In genomic region chr2:98802344-98802743, GRCh38 we compare ENCODE assay signal across 24 cellular contexts.
"Had no signal": no experiment of that assay in that cellular context is flagged by ENCODE, and none has a peak within 500 bp of the region (broad histone marks: within the 10 kb centered on the region; RNA-seq: fewer than 3 reads in every experiment).

No MANE protein-coding gene starts in this region.

- ATAC-seq: gastrocnemius medialis, heart left ventricle, left colon, left lobe of liver, lower lobe of right lung, mucosa of descending colon had no signal

- H3K36me3 Mint-ChIP-seq: immature natural killer cell, mesothelial cell of epicardium had no signal

- H3K4me2 ChIP-seq: hepatocyte had no signal

- H3K4me1 ChIP-seq: colonic mucosa had no signal

- H3K27ac ChIP-seq: colonic mucosa, esophagus squamous epithelium, gastrocnemius medialis, heart left ventricle, hepatocyte, left ventricle myocardium inferior, lower lobe of right lung had no signal

- H3K9me3 Mint-ChIP-seq: dendritic cell treated with granulocyte-macrophage colony-stimulating factor and Interleukin-4, amounts not matched to agents 40 ng/mL and 50 ng/mL, for 4 days; immature natural killer cell; mesothelial cell of epicardium had no signal

- H3K27ac Mint-ChIP-seq: dendritic cell treated with granulocyte-macrophage colony-stimulating factor and Interleukin-4, amounts not matched to agents 40 ng/mL and 50 ng/mL, for 4 days; immature natural killer cell; mesothelial cell of epicardium had no signal

- DNase-seq: cerebellar nuclear complex; colonic mucosa; cortex of kidney; effector CD4-positive, alpha-beta T cell; effector memory CD4-positive, alpha-beta T cell; esophagus squamous epithelium; foreskin fibroblast; foreskin melanocyte; gastrocnemius medialis; heart left ventricle; hypothalamus; immature natural killer cell; islet precursor cell; kidney; kidney glomerular epithelial cell; left colon; left ventricle myocardium inferior; lower lobe of right lung; mesenchymal stem cell; mucosa of descending colon had no signal

- H2AFZ ChIP-seq: hepatocyte had no signal

- H3K9me3 ChIP-seq: colonic mucosa, esophagus squamous epithelium, gastrocnemius medialis, heart left ventricle, left ventricle myocardium inferior, lower lobe of right lung, mucosa of descending colon had no signal

- H3K4me3 ChIP-seq: colonic mucosa, esophagus squamous epithelium, gastrocnemius medialis, heart left ventricle, hepatocyte, left ventricle myocardium inferior, lower lobe of right lung, mucosa of descending colon had no signal

- H3K27me3 ChIP-seq: colonic mucosa, esophagus squamous epithelium, gastrocnemius medialis, heart left ventricle, hepatocyte had no signal

- H3K4me3 Mint-ChIP-seq: dendritic cell treated with granulocyte-macrophage colony-stimulating factor and Interleukin-4, amounts not matched to agents 40 ng/mL and 50 ng/mL, for 4 days; immature natural killer cell; mesothelial cell of epicardium had no signal

- H3K36me3 ChIP-seq: colonic mucosa, gastrocnemius medialis, heart left ventricle, left ventricle myocardium inferior, lower lobe of right lung had no signal
